Comparison of ENCODE assay signal across 18 cellular contexts in the genomic region with DNA sequence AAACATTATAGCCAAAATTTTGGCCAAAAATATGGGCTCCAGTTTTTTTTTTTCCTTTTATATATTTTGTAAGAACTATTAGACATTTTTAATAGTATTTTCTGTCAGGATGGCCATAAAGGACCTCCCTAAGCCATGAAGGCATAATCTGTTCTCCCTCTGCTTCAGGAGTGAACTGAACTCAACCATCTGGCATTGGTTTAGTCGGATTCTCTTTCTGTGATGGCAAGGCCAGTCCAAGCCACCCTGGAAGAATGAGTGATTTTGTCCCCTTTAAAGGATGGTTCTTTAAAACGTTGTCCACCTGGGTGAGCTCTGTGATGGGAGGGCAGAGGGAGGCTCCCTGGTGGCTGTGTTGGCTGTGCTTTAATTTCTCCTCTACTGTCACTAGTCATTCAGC. TPM values are rescaled to one million over a fixed set of nuclear protein-coding genes. Genes with fewer than 3 reads are reported as not detected.
"Had no signal": no experiment of that assay in that cellular context is flagged by ENCODE, and none has a peak within 500 bp of the region (broad histone marks: within the 10 kb centered on the region; RNA-seq: fewer than 3 reads in every experiment).

No MANE protein-coding gene starts in this region.

- H3K36me3 ChIP-seq: adrenal gland, ascending aorta, lower lobe of right lung, ovary, prostate gland, spleen had no signal

- H3K9me3 ChIP-seq: adrenal gland, ascending aorta, lower lobe of right lung, ovary, prostate gland, spleen had no signal

- H3K27me3 ChIP-seq: ovary had no signal

- H3K27ac Mint-ChIP-seq: activated CD4-positive, alpha-beta memory T cell treated with anti-CD3 and anti-CD28 coated beads, Interleukin-2, amount 10 ng/mL, durations not matched to agents 7 days and 5 days; activated CD4-positive, alpha-beta T cell treated with anti-CD3 and anti-CD28 coated beads, Interleukin-2, amount 10 ng/mL, durations not matched to agents 24 days and 14 days; activated CD8-positive, alpha-beta memory T cell treated with anti-CD3 and anti-CD28 coated beads, Interleukin-2, amount 10 ng/mL, durations not matched to agents 7 days and 5 days; activated naive CD4-positive, alpha-beta T cell treated with anti-CD3 and anti-CD28 coated beads, Interleukin-2, amount 50 U/mL, for 72 hours; naive B cell had no signal

- H3K4me3 ChIP-seq: adrenal gland, ascending aorta, lower lobe of right lung, ovary, prostate gland, spleen had no signal

- H3K4me3 Mint-ChIP-seq: activated CD4-positive, alpha-beta memory T cell treated with anti-CD3 and anti-CD28 coated beads, Interleukin-2, amount 10 ng/mL, durations not matched to agents 7 days and 5 days; activated CD4-positive, alpha-beta T cell treated with anti-CD3 and anti-CD28 coated beads, Interleukin-2, amount 10 ng/mL, durations not matched to agents 24 days and 14 days; activated CD8-positive, alpha-beta memory T cell treated with anti-CD3 and anti-CD28 coated beads, Interleukin-2, amount 10 ng/mL, durations not matched to agents 7 days and 5 days; naive B cell had no signal

- H3K27ac ChIP-seq: adrenal gland, ascending aorta, epithelial cell of prostate, lower lobe of right lung, ovary, prostate gland, spleen had no signal

- H3K36me3 Mint-ChIP-seq: activated CD8-positive, alpha-beta memory T cell treated with anti-CD3 and anti-CD28 coated beads, Interleukin-2, amount 10 ng/mL, durations not matched to agents 7 days and 5 days had no signal

- H3K4me1 ChIP-seq: adrenal gland had no signal

- H3K9me3 Mint-ChIP-seq: activated CD4-positive, alpha-beta memory T cell treated with anti-CD3 and anti-CD28 coated beads, Interleukin-2, amount 10 ng/mL, durations not matched to agents 7 days and 5 days; activated CD4-positive, alpha-beta T cell treated with anti-CD3 and anti-CD28 coated beads, Interleukin-2, amount 10 ng/mL, durations not matched to agents 24 days and 14 days; activated naive CD4-positive, alpha-beta T cell treated with anti-CD3 and anti-CD28 coated beads, Interleukin-2, amount 50 U/mL, for 72 hours had no signal

- DNase-seq: activated CD4-positive, alpha-beta memory T cell treated with anti-CD3 and anti-CD28 coated beads, Interleukin-2, amount 10 ng/mL, durations not matched to agents 7 days and 5 days; activated CD4-positive, alpha-beta T cell treated with anti-CD3 and anti-CD28 coated beads, Interleukin-2, amount 10 ng/mL, durations not matched to agents 24 days and 14 days; activated CD8-positive, alpha-beta memory T cell treated with anti-CD3 and anti-CD28 coated beads, Interleukin-2, amount 10 ng/mL, durations not matched to agents 7 days and 5 days; activated gamma-delta T cell; activated T-cell treated with anti-CD3 and anti-CD28 coated beads for 4 hours; adrenal gland; kidney; lower lobe of right lung; mesendoderm; naive B cell; ovary; spleen; stimulated activated CD4-positive, alpha-beta T cell treated with anti-CD3 and anti-CD28 coated beads, Interleukin-4, amount 100 ng/mL, for 1 hour; stimulated activated naive CD4-positive, alpha-beta T cell treated with Interleukin-2 at 50 U/mL for 16 hours had no signal

RNA-seq across cellular contexts. Expression of a gene that starts 4.2 kb away (rescaled TPM):
- total RNA-seq: activated CD4-positive, alpha-beta T cell treated with anti-CD3 and anti-CD28 coated beads, Interleukin-2, amount 10 ng/mL, durations not matched to agents 24 days and 14 days; activated naive CD4-positive, alpha-beta T cell treated with anti-CD3 and anti-CD28 coated beads, Interleukin-2, amount 50 U/mL, for 72 hours had no signal
